16 cellular contexts compared by ENCODE assay signal in genomic region chr1:192978195-192978710, GRCh38.
DNase-seq lines count a peak whose midpoint lies in the region; ATAC-seq, FAIRE-seq and TF ChIP-seq lines count a peak whose summit lies in the region.
"Had no signal": no experiment of that assay in that cellular context is flagged by ENCODE, and none has a peak within 500 bp of the region (broad histone marks: within the 10 kb centered on the region; RNA-seq: fewer than 3 reads in every experiment).

No MANE protein-coding gene starts in this region.

- no peak for FAIRE-seq in K562 (lab: Jason Lieb, UNC)
- FAIRE-seq: GM12878, GM18507 had no signal

- intact Hi-C loops in Caco-2 (cut with micrococcal nuclease; ENCODE audit: unreplicated experiment) (no loop called here), HCT116 (cut with micrococcal nuclease) (no loop called here), K562 (cut with micrococcal nuclease) (no loop called here)

- H3K27me3 ChIP-seq in Caco-2 (replicated peaks; ENCODE audit: control insufficient read depth, insufficient read depth, low read length) = no peaks in the 10 kb centered on the region
- no peaks in the 10 kb centered on the region for H3K27me3 ChIP-seq in HCT116 (ENCODE audit: insufficient read depth, low read length)
- no peaks in the 10 kb centered on the region; a peak in 1 of 5 replicates for H3K27me3 ChIP-seq in K562 (ENCODE audit: control insufficient read depth in 2 of 2, insufficient read depth in 2 of 2, low read length in 2 of 2)
- H3K27me3 ChIP-seq in neural progenitor cell = no peaks in the 10 kb centered on the region
- no peaks in the 10 kb centered on the region for H3K27me3 ChIP-seq in CD8-positive, alpha-beta memory T cell (ENCODE audit: insufficient read depth, low read length, poor library complexity, severe bottlenecking)
- H3K27me3 ChIP-seq: BLaER1 had no signal

- H3K9me1 ChIP-seq in K562 (ENCODE audit: control insufficient read depth, insufficient read depth, low read length) = no peaks in the 10 kb centered on the region

- ATAC-seq in HCT116 (no peak), K562 (peak; percentile 47), HG02884 (IDR thresholded peaks at IDR 0.05; ENCODE audit: unreplicated experiment) (no peak), HG03196 (IDR thresholded peaks at IDR 0.05; ENCODE audit: unreplicated experiment) (no peak)
- ATAC-seq: GM12878 had no signal

- no peaks in the 10 kb centered on the region for H3K27me3 Mint-ChIP-seq in Caco-2 (ENCODE audit: insufficient read depth, unreplicated experiment)
- H3K27me3 Mint-ChIP-seq in neural progenitor cell (ENCODE audit: insufficient read depth, low read depth) = no peaks in the 10 kb centered on the region
- peaks cover 0 to 2% of the 10 kb centered on the region in 2 donors for H3K27me3 Mint-ChIP-seq in CD8-positive, alpha-beta memory T cell

- TF ChIP-seq RAD21 in HCT116 (IDR thresholded peaks at IDR 0.05; ENCODE audit: low read depth) = no peak
- no peak for TF ChIP-seq RAD21 in K562 (CRISPR knock-in tag; conservative IDR thresholded peaks at IDR 0.05 in 1 of 2, IDR thresholded peaks at IDR 0.05 in 1 of 2)

- H2AFZ ChIP-seq in HCT116 (ENCODE audit: low read depth, low read length, poor library complexity, severe bottlenecking) (no peak overlapping the region), K562 (ENCODE audit: low read depth, low read length) (no peak overlapping the region), neural progenitor cell (replicated peaks) (no peak overlapping the region)
- H2AFZ ChIP-seq: GM23248 had no signal

- H3K4me1 Mint-ChIP-seq in Caco-2 (ENCODE audit: low read depth, unreplicated experiment) (peaks cover 9% of the 10 kb centered on the region), neural progenitor cell (peaks cover 8% of the 10 kb centered on the region)
- H3K4me1 Mint-ChIP-seq in CD8-positive, alpha-beta memory T cell = peaks cover 0 to 5% (median under 1%) of the 10 kb centered on the region in 3 donors

- H3K27ac ChIP-seq in HCT116 (ENCODE audit: low read depth, low read length) = peak overlapping the region; percentile 90
- no peak overlapping the region; the same call in 2 of the 3 replicates for H3K27ac ChIP-seq in K562 (ENCODE audit: extremely low read depth, low read depth, low read length)
- H3K27ac ChIP-seq in neural progenitor cell = no peak overlapping the region
- no peak overlapping the region for H3K27ac ChIP-seq in CD8-positive, alpha-beta memory T cell (ENCODE audit: low read depth, low read length)
- H3K27ac ChIP-seq: BLaER1, GM23248, HL-60 had no signal

- H3K79me2 ChIP-seq in HCT116 (ENCODE audit: insufficient read depth, low read length) (no peaks in the 10 kb centered on the region), K562 (ENCODE audit: control insufficient read depth, insufficient read depth, low read length) (no peaks in the 10 kb centered on the region), neural progenitor cell (ENCODE audit: low read depth) (no peaks in the 10 kb centered on the region)

- H3K9me3 ChIP-seq in Caco-2 (no peaks in the 10 kb centered on the region), HCT116 (ENCODE audit: control insufficient read depth in 1 of 2, insufficient read depth in 1 of 2, low read depth in 1 of 2, low read length in 2 of 2) (no peaks in the 10 kb centered on the region), K562 (replicated peaks; ENCODE audit: control insufficient read depth, insufficient read depth, low read depth, low read length) (no peaks in the 10 kb centered on the region), neural progenitor cell (ENCODE audit: low read depth) (no peaks in the 10 kb centered on the region)
- no peaks in the 10 kb centered on the region for H3K9me3 ChIP-seq in CD8-positive, alpha-beta memory T cell (ENCODE audit: low read length)
- H3K9me3 ChIP-seq: BLaER1 had no signal

- H3K36me3 Mint-ChIP-seq in Caco-2 (ENCODE audit: insufficient read depth, unreplicated experiment) (peaks cover 4% of the 10 kb centered on the region), neural progenitor cell (no peaks in the 10 kb centered on the region)
- peaks cover 0 to 10% (median 3%) of the 10 kb centered on the region in 3 donors for H3K36me3 Mint-ChIP-seq in CD8-positive, alpha-beta memory T cell

- RAD21 ChIA-PET in HCT116 (lab: Charles Lee; ENCODE audit: low non-redundant PET in 1 of 2, low total read pairs in 2 of 2, uncharacterized antibody in 2 of 2, unreplicated experiment in 2 of 2) = no interaction called here

- in situ Hi-C loops in K562 (cut with MboI) = no loop called here

- no peak for TF ChIP-seq CTCF in Caco-2 (IDR thresholded peaks at IDR 0.05; ENCODE audit: insufficient read depth in 1 of 2, low read depth in 1 of 2, low read length in 1 of 2, severe bottlenecking in 1 of 2, unreplicated experiment in 1 of 2)
- TF ChIP-seq CTCF in HCT116 (IDR thresholded peaks at IDR 0.05 in 2 of 3, conservative IDR thresholded peaks at IDR 0.05 in 1 of 3; ENCODE audit: borderline replicate concordance in 1 of 3, insufficient read depth in 1 of 3, low read depth in 2 of 3, low read length in 2 of 3) = no peak
- no peak for TF ChIP-seq CTCF in K562 (IDR thresholded peaks at IDR 0.05 in 2 of 3, conservative IDR thresholded peaks at IDR 0.05 in 1 of 3; ENCODE audit: insufficient read depth in 2 of 3, low read depth in 1 of 3, low read length in 3 of 3)
- no peak for TF ChIP-seq CTCF in neural progenitor cell (IDR thresholded peaks at IDR 0.05)

- DNase-seq in Caco-2 = no peak
- no peak for DNase-seq in HCT116 (ENCODE audit: low read depth, low spot score)
- DNase-seq in K562 (ENCODE audit: extremely low read depth in 1 of 4, low spot score in 3 of 4) = peak in 1 of 4 experiments; percentile 25
- peak; percentile 9 for DNase-seq in neural progenitor cell (ENCODE audit: low spot score)
- no peak for DNase-seq in CD8-positive, alpha-beta memory T cell
- DNase-seq: 8988T, AML-193, DMS79, GM23248, H7 had no signal

- POLR2A ChIA-PET in Caco-2 (lab: Charles Lee) = no interaction called here
- POLR2A ChIA-PET in HCT116 (lab: Charles Lee) = no interaction called here
- POLR2A ChIA-PET in K562 (lab: Yijun Ruan, JAX) = interaction anchor here (0.7 to 2.4 kb wide), 2 partner anchors 8 to 1415 kb away, joined by 4 to 20 read pairs; no protein-coding TSS in a partner anchor
- POLR2A ChIA-PET in CD8-positive, alpha-beta memory T cell (lab: Charles Lee) = no interaction called here

- no peak overlapping the region for H3K4me3 ChIP-seq in Caco-2 (ENCODE audit: low read depth, low read length)
- H3K4me3 ChIP-seq in HCT116 (replicated peaks in 1 of 2; ENCODE audit: low read depth in 1 of 2, low read length in 2 of 2) = no peak overlapping the region
- no peak overlapping the region for H3K4me3 ChIP-seq in K562
- no peak overlapping the region for H3K4me3 ChIP-seq in neural progenitor cell
- no peak overlapping the region for H3K4me3 ChIP-seq in CD8-positive, alpha-beta memory T cell (ENCODE audit: low read length)
- H3K4me3 ChIP-seq: BLaER1, GM12878, GM23248 had no signal

- H3K4me2 ChIP-seq in HCT116 (ENCODE audit: low read length) = peak overlapping the region; percentile 73
- peak overlapping the region; percentile 14; the same call in 1 of the 2 replicates for H3K4me2 ChIP-seq in K562 (ENCODE audit: insufficient read depth, low read length)
- H3K4me2 ChIP-seq in neural progenitor cell = no peak overlapping the region
- H3K4me2 ChIP-seq: BLaER1 had no signal

- TF ChIP-seq EP300 in K562 (IDR thresholded peaks at IDR 0.05; ENCODE audit: low read length) = no peak

- 45% methylated on average over 8 of the region's 8 CpGs for WGBS in K562 (ENCODE audit: insufficient coverage, low coverage, missing lambda C conversion rate)

- H3K36me3 ChIP-seq in Caco-2 (ENCODE audit: control insufficient read depth, insufficient read depth, low read length) (no peaks in the 10 kb centered on the region), HCT116 (ENCODE audit: control insufficient read depth in 1 of 2, insufficient read depth in 2 of 2, low read length in 2 of 2) (no peaks in the 10 kb centered on the region), K562 (ENCODE audit: control insufficient read depth, insufficient read depth, low read length) (no peaks in the 10 kb centered on the region), neural progenitor cell (no peaks in the 10 kb centered on the region)
- no peaks in the 10 kb centered on the region for H3K36me3 ChIP-seq in CD8-positive, alpha-beta memory T cell (ENCODE audit: insufficient read depth, low read length)
- H3K36me3 ChIP-seq: BLaER1 had no signal

- no peaks in the 10 kb centered on the region for H3K9me2 ChIP-seq in HCT116 (ENCODE audit: insufficient read depth)

- H3K9ac ChIP-seq in HCT116 (ENCODE audit: low read length) (peak overlapping the region; percentile 54), K562 (ENCODE audit: insufficient read depth in 1 of 2, low read depth in 2 of 2, low read length in 2 of 2) (no peak overlapping the region), neural progenitor cell (no peak overlapping the region)
- H3K9ac ChIP-seq: BLaER1, GM23248 had no signal

- no peaks in the 10 kb centered on the region for H4K20me1 ChIP-seq in HCT116 (ENCODE audit: insufficient read depth)
- no peaks in the 10 kb centered on the region for H4K20me1 ChIP-seq in K562 (replicated peaks; ENCODE audit: control insufficient read depth, insufficient read depth, low read length)
- H4K20me1 ChIP-seq in neural progenitor cell (ENCODE audit: low read depth) = no peaks in the 10 kb centered on the region
- H4K20me1 ChIP-seq: BLaER1 had no signal

- BruUV-seq in Caco-2 (replicated peaks; lab: Mats Ljungman, UMichigan) (no TSS peak), HCT116 (replicated peaks; lab: Mats Ljungman, UMichigan) (no TSS peak), K562 (replicated peaks; lab: Mats Ljungman, UMichigan) (no TSS peak)

- TF ChIP-seq POLR2A in HCT116 (IDR thresholded peaks at IDR 0.05; ENCODE audit: borderline replicate concordance, extremely low read depth, insufficient read depth, insufficient read length) (no peak), K562 (conservative IDR thresholded peaks at IDR 0.05) (no peak)

- H3K4me3 Mint-ChIP-seq in Caco-2 (ENCODE audit: unreplicated experiment) (no peak overlapping the region), neural progenitor cell (no peak overlapping the region)
- H3K4me3 Mint-ChIP-seq in CD8-positive, alpha-beta memory T cell = no peak overlapping the region

- CTCF ChIA-PET in Caco-2 (lab: Charles Lee) (no interaction called here), HCT116 (lab: Charles Lee) (no interaction called here), K562 (lab: Yijun Ruan, JAX; ENCODE audit: low intra/inter-chr PET ratio) (no interaction called here)
- CTCF ChIA-PET in CD8-positive, alpha-beta memory T cell (lab: Charles Lee) = no interaction called here

- peaks cover 7% of the 10 kb centered on the region for H3K9me3 Mint-ChIP-seq in Caco-2 (ENCODE audit: unreplicated experiment)
- peaks cover 4% of the 10 kb centered on the region for H3K9me3 Mint-ChIP-seq in neural progenitor cell
- H3K9me3 Mint-ChIP-seq in CD8-positive, alpha-beta memory T cell = no peaks in the 10 kb centered on the region

- H3K27ac Mint-ChIP-seq in Caco-2 (ENCODE audit: unreplicated experiment) (peak overlapping the region; percentile 13), neural progenitor cell (no peak overlapping the region)
- peak overlapping the region in 1 of 8 donors; percentile 58 for H3K27ac Mint-ChIP-seq in CD8-positive, alpha-beta memory T cell

- no peaks in the 10 kb centered on the region for H3F3A ChIP-seq in neural progenitor cell (ENCODE audit: low read depth)

- H3K4me1 ChIP-seq in Caco-2 (peaks cover 5% of the 10 kb centered on the region; the same call in 1 of the 2 replicates), HCT116 (ENCODE audit: control insufficient read depth in 1 of 2, insufficient read depth in 2 of 2, low read length in 2 of 2) (peaks cover 85 to 98% of the 10 kb centered on the region in 2 experiments), K562 (replicated peaks in 1 of 2; ENCODE audit: control insufficient read depth in 2 of 2, insufficient read depth in 2 of 2, low read length in 2 of 2) (peaks cover 0 to 19% of the 10 kb centered on the region in 2 experiments; a peak in 3 of 5 replicates), neural progenitor cell (peaks cover 11% of the 10 kb centered on the region)
- no peaks in the 10 kb centered on the region for H3K4me1 ChIP-seq in CD8-positive, alpha-beta memory T cell (ENCODE audit: insufficient read depth, low read length)
- H3K4me1 ChIP-seq: BLaER1 had no signal
